Comparison of ENCODE assay signal across 1 cellular context in genomic region chr19:33815410-33816340, GRCh38.
TF ChIP-seq lines count a peak whose summit lies in the region.

No MANE protein-coding gene starts in this region.

TF ChIP-seq in HEK293, 187 proteins besides CTCF, POLR2A, EP300 and RAD21 (continued from another document):
- TF ChIP-seq PRDM10 (tag by site-specific recombination; IDR thresholded peaks at IDR 0.05) = peak; percentile 94
- no peak for TF ChIP-seq ZNF843 (tag by site-specific recombination; IDR thresholded peaks at IDR 0.05)
- TF ChIP-seq ZNF600 (tag by site-specific recombination; IDR thresholded peaks at IDR 0.05) = peak; percentile 90
- TF ChIP-seq ZNF830 (tag by site-specific recombination; IDR thresholded peaks at IDR 0.05; ENCODE audit: low read depth) = no peak
- no peak for TF ChIP-seq ZNF155 (tag by site-specific recombination; IDR thresholded peaks at IDR 0.05)
- TF ChIP-seq ZFP69B (tag by site-specific recombination; IDR thresholded peaks at IDR 0.05) = no peak
- TF ChIP-seq ZNF664 (tag by site-specific recombination; IDR thresholded peaks at IDR 0.05) = no peak
- TF ChIP-seq ZSCAN18 (tag by site-specific recombination; IDR thresholded peaks at IDR 0.05) = no peak
- TF ChIP-seq KLF17 (tag by site-specific recombination; IDR thresholded peaks at IDR 0.05) = peak; percentile 63; the same call in 1 of the 2 replicates
- TF ChIP-seq ZBTB10 (tag by site-specific recombination; IDR thresholded peaks at IDR 0.05) = no peak
- no peak for TF ChIP-seq ZNF16 (tag by site-specific recombination; IDR thresholded peaks at IDR 0.05; ENCODE audit: low read depth)
- TF ChIP-seq ZBTB11 (tag by site-specific recombination; conservative IDR thresholded peaks at IDR 0.05; ENCODE audit: low read depth) = no peak
- no peak for TF ChIP-seq ZNF146 (tag by site-specific recombination; IDR thresholded peaks at IDR 0.05)
- no peak for TF ChIP-seq ZNF112 (tag by site-specific recombination; IDR thresholded peaks at IDR 0.05)
- no peak for TF ChIP-seq ZNF214 (tag by site-specific recombination; IDR thresholded peaks at IDR 0.05; ENCODE audit: borderline replicate concordance)
- no peak for TF ChIP-seq ZNF544 (tag by site-specific recombination; IDR thresholded peaks at IDR 0.05)
- peak; percentile 73 for TF ChIP-seq KLF1 (tag by site-specific recombination; IDR thresholded peaks at IDR 0.05)
- TF ChIP-seq ZBTB1 (tag by site-specific recombination; IDR thresholded peaks at IDR 0.05) = no peak
- TF ChIP-seq GLIS1 (tag by site-specific recombination; IDR thresholded peaks at IDR 0.05) = no peak
- no peak for TF ChIP-seq ZNF776 (tag by site-specific recombination; IDR thresholded peaks at IDR 0.05; ENCODE audit: borderline replicate concordance)
- peak; percentile 7; the same call in 1 of the 2 replicates for TF ChIP-seq ZIC2 (tag by site-specific recombination; IDR thresholded peaks at IDR 0.05)
- TF ChIP-seq ZNF148 (tag by site-specific recombination; IDR thresholded peaks at IDR 0.05; ENCODE audit: borderline replicate concordance) = no peak
